In genomic region chr1:236800623-236801022, GRCh38 we compare ENCODE assay signal across 17 cellular contexts.
"Had no signal": no experiment of that assay in that cellular context is flagged by ENCODE, and none has a peak within 500 bp of the region (broad histone marks: within the 10 kb centered on the region; RNA-seq: fewer than 3 reads in every experiment).

No MANE protein-coding gene starts in this region.

- ATAC-seq: activated CD8-positive, alpha-beta memory T cell treated with anti-CD3 and anti-CD28 coated beads, Interleukin-2, amount 10 ng/mL, durations not matched to agents 7 days and 5 days; effector memory CD8-positive, alpha-beta T cell; left lobe of liver; mucosa of descending colon; naive thymus-derived CD8-positive, alpha-beta T cell; right cardiac atrium; stimulated activated memory B cell treated with anti-CD40 and anti-IgM and Interleukin-4, amounts not matched to agents 10 μg/mL and 1 μg/mL and 100 μg/mL, for 72 hours had no signal

- H3K9me3 Mint-ChIP-seq: activated naive CD4-positive, alpha-beta T cell treated with anti-CD3 and anti-CD28 coated beads, Interleukin-2, amount 10 ng/mL, durations not matched to agents 7 days and 5 days; dendritic cell treated with granulocyte-macrophage colony-stimulating factor and Interleukin-4, amounts not matched to agents 40 ng/mL and 50 ng/mL, for 4 days; effector memory CD8-positive, alpha-beta T cell; naive thymus-derived CD8-positive, alpha-beta T cell; stimulated activated memory B cell treated with anti-CD40 and anti-IgM and Interleukin-4, amounts not matched to agents 10 μg/mL and 1 μg/mL and 100 μg/mL, for 72 hours; type B pancreatic cell had no signal

- H3K27me3 Mint-ChIP-seq: activated CD8-positive, alpha-beta memory T cell treated with anti-CD3 and anti-CD28 coated beads, Interleukin-2, amount 10 ng/mL, durations not matched to agents 7 days and 5 days; activated naive CD4-positive, alpha-beta T cell treated with anti-CD3 and anti-CD28 coated beads, Interleukin-2, amount 10 ng/mL, durations not matched to agents 7 days and 5 days; dendritic cell treated with granulocyte-macrophage colony-stimulating factor and Interleukin-4, amounts not matched to agents 40 ng/mL and 50 ng/mL, for 4 days; effector memory CD8-positive, alpha-beta T cell; naive thymus-derived CD8-positive, alpha-beta T cell; stimulated activated memory B cell treated with anti-CD40 and anti-IgM and Interleukin-4, amounts not matched to agents 10 μg/mL and 1 μg/mL and 100 μg/mL, for 72 hours; type B pancreatic cell had no signal

- H3K4me3 Mint-ChIP-seq: activated CD8-positive, alpha-beta memory T cell treated with anti-CD3 and anti-CD28 coated beads, Interleukin-2, amount 10 ng/mL, durations not matched to agents 7 days and 5 days; activated naive CD4-positive, alpha-beta T cell treated with anti-CD3 and anti-CD28 coated beads, Interleukin-2, amount 10 ng/mL, durations not matched to agents 7 days and 5 days; dendritic cell treated with granulocyte-macrophage colony-stimulating factor and Interleukin-4, amounts not matched to agents 40 ng/mL and 50 ng/mL, for 4 days; effector memory CD8-positive, alpha-beta T cell; stimulated activated memory B cell treated with anti-CD40 and anti-IgM and Interleukin-4, amounts not matched to agents 10 μg/mL and 1 μg/mL and 100 μg/mL, for 72 hours; type B pancreatic cell had no signal

- H3K4me3 ChIP-seq: mucosa of descending colon, SJCRH30 had no signal

- H3K27ac Mint-ChIP-seq: activated CD8-positive, alpha-beta memory T cell treated with anti-CD3 and anti-CD28 coated beads, Interleukin-2, amount 10 ng/mL, durations not matched to agents 7 days and 5 days; activated naive CD4-positive, alpha-beta T cell treated with anti-CD3 and anti-CD28 coated beads, Interleukin-2, amount 10 ng/mL, durations not matched to agents 7 days and 5 days; dendritic cell treated with granulocyte-macrophage colony-stimulating factor and Interleukin-4, amounts not matched to agents 40 ng/mL and 50 ng/mL, for 4 days; effector memory CD8-positive, alpha-beta T cell; stimulated activated memory B cell treated with anti-CD40 and anti-IgM and Interleukin-4, amounts not matched to agents 10 μg/mL and 1 μg/mL and 100 μg/mL, for 72 hours; type B pancreatic cell had no signal

- H3K27me3 ChIP-seq: brain microvascular endothelial cell, SJCRH30 had no signal

- H3K36me3 ChIP-seq: brain microvascular endothelial cell, SJCRH30 had no signal

- H3K4me1 ChIP-seq: SJCRH30 had no signal

- DNase-seq: activated CD4-positive, alpha-beta T cell treated with anti-CD3 and anti-CD28 coated beads for 4 hours; activated CD8-positive, alpha-beta memory T cell treated with anti-CD3 and anti-CD28 coated beads, Interleukin-2, amount 10 ng/mL, durations not matched to agents 7 days and 5 days; activated naive CD4-positive, alpha-beta T cell treated with anti-CD3 and anti-CD28 coated beads, Interleukin-2, amount 10 ng/mL, durations not matched to agents 7 days and 5 days; amygdala; brain microvascular endothelial cell; cerebellar nuclear complex; effector memory CD8-positive, alpha-beta T cell; mucosa of descending colon; naive thymus-derived CD8-positive, alpha-beta T cell; right cardiac atrium; SJCRH30; SW 1271; T-helper 9 cell had no signal

- H3K27ac ChIP-seq: brain microvascular endothelial cell, SJCRH30 had no signal

- H3K9me3 ChIP-seq: mucosa of descending colon, SJCRH30 had no signal
